1 cellular context compared by ENCODE assay signal in genomic region chr2:156333951-156334495, GRCh38.
TF ChIP-seq lines count a peak whose summit lies in the region.

No MANE protein-coding gene starts in this region.

TF ChIP-seq in GM23338, 12 proteins besides CTCF, POLR2A, EP300 and RAD21 (continued from another document):
- TF ChIP-seq ZNF462 (CRISPR knock-in tag; IDR thresholded peaks at IDR 0.05) = no peak
- no peak for TF ChIP-seq NANOG (IDR thresholded peaks at IDR 0.05; ENCODE audit: borderline replicate concordance)
- TF ChIP-seq JUNB (IDR thresholded peaks at IDR 0.05; ENCODE audit: unreplicated experiment) = no peak
- no peak for TF ChIP-seq EZH2phosphoT487 (IDR thresholded peaks at IDR 0.05; ENCODE audit: unreplicated experiment)
